Comparison of ENCODE assay signal across 21 cellular contexts in the genomic region with DNA sequence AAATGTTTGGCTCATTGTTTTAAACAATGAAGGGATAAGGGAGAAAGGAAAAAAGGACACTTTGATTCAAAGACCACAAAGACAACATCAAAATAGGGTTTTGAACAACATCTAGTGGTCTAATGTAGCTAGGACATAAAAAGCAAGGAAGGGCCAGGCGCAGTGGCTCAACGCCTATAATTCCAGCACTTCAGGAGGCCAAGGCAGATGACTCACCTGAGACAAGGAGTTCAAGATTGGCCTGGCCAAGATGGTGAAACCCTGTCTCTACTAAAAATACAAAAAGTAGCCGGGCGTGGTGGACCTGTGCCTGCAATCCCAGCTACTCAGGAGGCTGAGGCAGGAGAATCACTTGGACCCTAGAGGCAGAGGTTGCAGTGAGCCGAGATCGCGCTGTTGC. TPM values are rescaled to one million over a fixed set of nuclear protein-coding genes. Genes with fewer than 3 reads are reported as not detected.
DNase-seq lines count a peak whose midpoint lies in the region; ATAC-seq and TF ChIP-seq lines count a peak whose summit lies in the region.
"Had no signal": no experiment of that assay in that cellular context is flagged by ENCODE, and none has a peak within 500 bp of the region (broad histone marks: within the 10 kb centered on the region; RNA-seq: fewer than 3 reads in every experiment).

No MANE protein-coding gene starts in this region.

- H3K4me1 Mint-ChIP-seq in GM23338 (peaks cover 9% of the 10 kb centered on the region), nephron progenitor cell (peaks cover 37% of the 10 kb centered on the region), T-cell (peaks cover 10 to 20% (median 15%) of the 10 kb centered on the region in 3 donors)

- no peaks in the 10 kb centered on the region for H3K9me2 ChIP-seq in GM23338 (ENCODE audit: insufficient read depth)
- no peaks in the 10 kb centered on the region for H3K9me2 ChIP-seq in PC-9 (ENCODE audit: insufficient read depth)

- CTCF ChIA-PET in T-cell (lab: Charles Lee), result no interaction called here
- CTCF ChIA-PET in PC-9 (lab: Charles Lee), result no interaction called here

- no peak overlapping the region for H3K4me2 ChIP-seq in GM23338
- no peak overlapping the region for H3K4me2 ChIP-seq in PC-9
- H3K4me2 ChIP-seq: BLaER1 had no signal

- H3K4me3 ChIP-seq in GM23338 (no peak overlapping the region), RWPE2 (ENCODE audit: severe bottlenecking) (no peak overlapping the region), epithelial cell of esophagus (ENCODE audit: low read length) (no peak overlapping the region), PC-9 (no peak overlapping the region)
- H3K4me3 ChIP-seq: BLaER1, SK-N-MC had no signal

- no peaks in the 10 kb centered on the region for H3K9me3 Mint-ChIP-seq in GM23338
- no peaks in the 10 kb centered on the region for H3K9me3 Mint-ChIP-seq in nephron progenitor cell
- H3K9me3 Mint-ChIP-seq in T-cell, result no peaks in the 10 kb centered on the region
- H3K9me3 Mint-ChIP-seq: CD4-positive, CD25-positive, alpha-beta regulatory T cell had no signal

- H3K79me2 ChIP-seq in GM23338 (replicated peaks; ENCODE audit: insufficient read depth) (peaks cover 25% of the 10 kb centered on the region), PC-9 (ENCODE audit: low read depth) (no peaks in the 10 kb centered on the region)

- H3K9me3 ChIP-seq in RWPE2 (ENCODE audit: severe bottlenecking) (no peaks in the 10 kb centered on the region), PC-9 (ENCODE audit: insufficient read depth, low read depth) (no peaks in the 10 kb centered on the region)
- H3K9me3 ChIP-seq: BLaER1 had no signal

- POLR2A ChIA-PET in T-cell (lab: Charles Lee), result no interaction called here
- POLR2A ChIA-PET in PC-9 (lab: Charles Lee; ENCODE audit: unreplicated experiment), result interaction anchor here (0.7 kb wide), 2 partner anchors 13 to 81 kb away, joined by 10 to 11 read pairs; no protein-coding TSS in a partner anchor

- H4K20me1 ChIP-seq in GM23338 (replicated peaks; ENCODE audit: insufficient read depth) (no peaks in the 10 kb centered on the region; the same call in 1 of the 2 replicates), PC-9 (ENCODE audit: insufficient read depth) (no peaks in the 10 kb centered on the region)
- H4K20me1 ChIP-seq: BLaER1 had no signal

- H3K36me3 ChIP-seq in GM23338 (ENCODE audit: insufficient read depth) (peaks cover 2% of the 10 kb centered on the region; the same call in 1 of the 2 replicates), RWPE2 (ENCODE audit: low read depth) (no peaks in the 10 kb centered on the region), PC-9 (ENCODE audit: low read depth) (no peaks in the 10 kb centered on the region)

- no peak overlapping the region for H2AFZ ChIP-seq in GM23338
- no peak overlapping the region for H2AFZ ChIP-seq in PC-9

- ATAC-seq in GM23338 (no peak), RWPE2 (ENCODE audit: low read depth) (peak; percentile 70; the same call in 2 of the 3 replicates), T-cell (replicated peaks in 1 of 4) (no peak)
- ATAC-seq: HepG2, Panc1 had no signal

- no peak overlapping the region for H3K4me3 Mint-ChIP-seq in GM23338
- H3K4me3 Mint-ChIP-seq in nephron progenitor cell, result no peak overlapping the region
- H3K4me3 Mint-ChIP-seq in T-cell, result no peak overlapping the region
- H3K4me3 Mint-ChIP-seq: CD4-positive, CD25-positive, alpha-beta regulatory T cell had no signal

- H3K4me1 ChIP-seq in GM23338 (ENCODE audit: insufficient read depth) (peaks cover 17% of the 10 kb centered on the region), RWPE2 (ENCODE audit: insufficient read depth, poor library complexity, severe bottlenecking) (peaks cover 6% of the 10 kb centered on the region), PC-9 (replicated peaks; ENCODE audit: insufficient read depth) (peaks cover 5% of the 10 kb centered on the region; the same call in 1 of the 2 replicates)

- no peaks in the 10 kb centered on the region for H3K27me3 Mint-ChIP-seq in GM23338 (ENCODE audit: insufficient read depth, low read depth, poor library complexity)
- peaks cover 7% of the 10 kb centered on the region for H3K27me3 Mint-ChIP-seq in nephron progenitor cell (ENCODE audit: low read depth, poor library complexity)
- H3K27me3 Mint-ChIP-seq in T-cell, result no peaks in the 10 kb centered on the region
- H3K27me3 Mint-ChIP-seq: CD4-positive, CD25-positive, alpha-beta regulatory T cell had no signal

- TF ChIP-seq CTCF in GM23338 (conservative IDR thresholded peaks at IDR 0.05; ENCODE audit: low read depth in 2 of 2) (no peak), RWPE2 (IDR thresholded peaks at IDR 0.05; ENCODE audit: poor library complexity, severe bottlenecking) (no peak), epithelial cell of esophagus (IDR thresholded peaks at IDR 0.05; ENCODE audit: insufficient read depth, low read depth, low read length, missing control alignments) (no peak), nephron progenitor cell (IDR thresholded peaks at IDR 0.05) (no peak), PC-9 (conservative IDR thresholded peaks at IDR 0.05) (no peak)

- no peak for DNase-seq in GM23338 (ENCODE audit: low spot score)
- no peak for DNase-seq in RWPE2 (ENCODE audit: low spot score)
- peak; percentile 62 for DNase-seq in epithelial cell of esophagus (ENCODE audit: low read depth)
- no peak for DNase-seq in nephron progenitor cell
- no peak for DNase-seq in T-cell
- no peak for DNase-seq in activated CD4-positive, alpha-beta T cell treated with anti-CD3 and anti-CD28 coated beads for 48 hours
- no peak for DNase-seq in HCEC 1CT
- no peak for DNase-seq in PC-9
- DNase-seq: CD4-positive, CD25-positive, alpha-beta regulatory T cell; DMS153; DND-41; Karpas-422; NCI-H1105 treated with DMSO at 0.1 percent for 48 hours; NCI-H2029 treated with DMSO at 0.1 percent for 48 hours; NCI-H446 treated with DMSO at 0.1 percent for 48 hours; NCI-H526 treated with DMSO at 0.1 percent for 48 hours; SIG-M5 had no signal

- H3F3A ChIP-seq in GM23338 (replicated peaks; ENCODE audit: low read depth) (no peaks in the 10 kb centered on the region), PC-9 (ENCODE audit: insufficient read depth, low read depth) (no peaks in the 10 kb centered on the region)

- peak overlapping the region; percentile 56 for H3K27ac Mint-ChIP-seq in GM23338
- peak overlapping the region; percentile 91 for H3K27ac Mint-ChIP-seq in nephron progenitor cell
- no peak overlapping the region for H3K27ac Mint-ChIP-seq in T-cell

- intact Hi-C loops in PC-9 (cut with micrococcal nuclease; ENCODE audit: unreplicated experiment), result no loop called here

- H3K27ac ChIP-seq in GM23338 (ENCODE audit: low read depth) (no peak overlapping the region), RWPE2 (ENCODE audit: poor library complexity, severe bottlenecking) (no peak overlapping the region), PC-9 (no peak overlapping the region)
- H3K27ac ChIP-seq: BLaER1, SK-N-MC had no signal

- H3K36me3 Mint-ChIP-seq in GM23338 (ENCODE audit: low read depth) (peaks cover 8% of the 10 kb centered on the region; the same call in 1 of the 3 replicates), nephron progenitor cell (ENCODE audit: low read depth) (peaks cover 20% of the 10 kb centered on the region), T-cell (peaks cover 26% of the 10 kb centered on the region)

- H3K27me3 ChIP-seq in GM23338 (ENCODE audit: insufficient read depth) (no peaks in the 10 kb centered on the region), RWPE2 (ENCODE audit: insufficient read depth, poor library complexity, severe bottlenecking) (no peaks in the 10 kb centered on the region), PC-9 (ENCODE audit: insufficient read depth, low read depth) (no peaks in the 10 kb centered on the region)
- H3K27me3 ChIP-seq: BLaER1 had no signal

- no TSS peak for BruUV-seq in PC-9 (replicated peaks; lab: Mats Ljungman, UMichigan)

TF ChIP-seq in GM23338, 12 proteins besides CTCF, POLR2A, EP300 and RAD21 (continues in another document):
- TF ChIP-seq EZH2 (IDR thresholded peaks at IDR 0.05; ENCODE audit: low read depth, unreplicated experiment), result no peak

RNA-seq across cellular contexts. Expression of a gene that starts 17.7 kb away (rescaled TPM):
- total RNA-seq in GM23338 (2014; rRNA removed; shearing (Covaris generic)), result 9.4 and 12.2 TPM in 2 replicates
- polyA plus RNA-seq in GM23338 (2016; fragmentation: Nextera tagmentation; extraction: Ambion mirVana), result 9.4 and 10.7 TPM in 2 replicates
- 10 to 100 TPM in 3 of 5 donors, 1 to 10 TPM in 2; 5.4 to 19.1 (median 15.8) TPM for total RNA-seq in T-cell
- 22.6 TPM in 2 replicates for total RNA-seq in PC-9 (2021)

RNA-seq across cellular contexts. Expression of a gene that starts 56.3 kb away (rescaled TPM):
- 48.2 and 50.3 TPM in 2 replicates for total RNA-seq in GM23338 (2014; rRNA removed; shearing (Covaris generic))
- polyA plus RNA-seq in GM23338 (2016; fragmentation: Nextera tagmentation; extraction: Ambion mirVana), result 41.4 and 43.4 TPM in 2 replicates
- 10 to 100 TPM; 16.1 to 24.8 (median 22.8) TPM for total RNA-seq in T-cell
- total RNA-seq in PC-9 (2021), result 53.3 and 66.0 TPM in 2 replicates

RNA-seq across cellular contexts. Expression of a gene that starts 56.6 kb away (rescaled TPM):
- 2.5 and 6.0 TPM in 2 replicates for total RNA-seq in GM23338 (2014; rRNA removed; shearing (Covaris generic))
- polyA plus RNA-seq in GM23338 (2016; fragmentation: Nextera tagmentation; extraction: Ambion mirVana), result 1.2 and 1.3 TPM in 2 replicates
- 1 to 10 TPM; 1.3 to 2.7 (median 1.4) TPM for total RNA-seq in T-cell
- 10.4 and 19.4 TPM in 2 replicates for total RNA-seq in PC-9 (2021)
- total RNA-seq: CD4-positive, CD25-positive, alpha-beta regulatory T cell had no signal

Comparison
In these comparisons a context has a peak if more than half of its experiments do, and no peak if none do; other contexts are left out.
1. H3K27ac Mint-ChIP-seq: peak in GM23338 (single experiment) and nephron progenitor cell (single experiment); none in T-cell (0 of 2).